ENCODE assay signal across 1 cellular context in the genomic region with DNA sequence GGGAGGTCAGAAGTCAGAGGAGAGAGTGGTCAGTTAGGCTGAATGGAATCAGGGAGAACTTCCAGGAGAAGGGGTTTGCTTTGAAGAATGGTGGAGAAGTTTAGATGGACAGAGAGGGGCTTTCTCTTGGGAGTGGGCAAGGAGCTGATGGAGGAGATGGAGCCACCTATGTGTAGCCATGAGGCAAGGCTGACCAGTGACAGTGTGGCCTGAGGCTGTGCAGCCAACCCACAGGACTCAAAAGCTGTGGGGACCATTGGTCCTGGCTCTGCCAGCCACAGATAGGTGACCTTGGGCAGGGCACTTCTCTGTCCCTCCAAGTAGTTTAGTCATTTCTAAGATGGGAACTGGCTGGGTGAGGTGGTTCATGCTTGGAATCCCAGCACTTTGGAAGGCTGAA.
TF ChIP-seq lines count a peak whose summit lies in the region.

No MANE protein-coding gene starts in this region.

TF ChIP-seq in H1, 55 proteins besides CTCF, POLR2A, EP300 and RAD21:
- TF ChIP-seq TAF7 (optimal IDR thresholded peaks at IDR 0.05; ENCODE audit: borderline replicate concordance, low read depth, low read length) (no peak), SRF (IDR thresholded peaks at IDR 0.05; ENCODE audit: low read depth, low read length) (no peak), BRCA1 (IDR thresholded peaks at IDR 0.05; ENCODE audit: low read depth, low read length) (no peak), SP4 (IDR thresholded peaks at IDR 0.05; ENCODE audit: low read length) (no peak), CTBP2 (IDR thresholded peaks at IDR 0.05; ENCODE audit: borderline replicate concordance, insufficient read depth, insufficient read length, low read length) (no peak), KDM5A (IDR thresholded peaks at IDR 0.05; ENCODE audit: low read length) (no peak), CHD2 (IDR thresholded peaks at IDR 0.05; ENCODE audit: low read length) (no peak), SIN3A (conservative IDR thresholded peaks at IDR 0.05 in 1 of 2, IDR thresholded peaks at IDR 0.05 in 1 of 2; ENCODE audit: low read depth in 1 of 2, low read length in 2 of 2) (no peak), RNF2 (IDR thresholded peaks at IDR 0.05; ENCODE audit: borderline replicate concordance, low read depth, low read length, missing control alignments, poor library complexity, severe bottlenecking) (no peak), SP1 (IDR thresholded peaks at IDR 0.05; ENCODE audit: low read depth, low read length) (no peak), ZNF274 (IDR thresholded peaks at IDR 0.05; ENCODE audit: borderline replicate concordance, extremely low read depth, low read length) (no peak), RXRA (IDR thresholded peaks at IDR 0.05; ENCODE audit: insufficient read depth, low read depth, low read length) (no peak), TAF1 (IDR thresholded peaks at IDR 0.05; ENCODE audit: low read depth, low read length) (no peak), YY1 (IDR thresholded peaks at IDR 0.05; ENCODE audit: low read depth, low read length) (no peak), FOSL1 (IDR thresholded peaks at IDR 0.05; ENCODE audit: insufficient read depth, low read depth, low read length) (no peak), SUZ12 (IDR thresholded peaks at IDR 0.05; ENCODE audit: low read length) (no peak)
- TF ChIP-seq, protein P1, sequence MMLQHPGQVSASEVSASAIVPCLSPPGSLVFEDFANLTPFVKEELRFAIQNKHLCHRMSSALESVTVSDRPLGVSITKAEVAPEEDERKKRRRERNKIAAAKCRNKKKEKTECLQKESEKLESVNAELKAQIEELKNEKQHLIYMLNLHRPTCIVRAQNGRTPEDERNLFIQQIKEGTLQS (IDR thresholded peaks at IDR 0.05; ENCODE audit: insufficient read depth, low read depth, low read length): no peak
TF ChIP-seq in H1: peak in this region for 0.
